ENCODE assay signal across 2 cellular contexts in the genomic region with DNA sequence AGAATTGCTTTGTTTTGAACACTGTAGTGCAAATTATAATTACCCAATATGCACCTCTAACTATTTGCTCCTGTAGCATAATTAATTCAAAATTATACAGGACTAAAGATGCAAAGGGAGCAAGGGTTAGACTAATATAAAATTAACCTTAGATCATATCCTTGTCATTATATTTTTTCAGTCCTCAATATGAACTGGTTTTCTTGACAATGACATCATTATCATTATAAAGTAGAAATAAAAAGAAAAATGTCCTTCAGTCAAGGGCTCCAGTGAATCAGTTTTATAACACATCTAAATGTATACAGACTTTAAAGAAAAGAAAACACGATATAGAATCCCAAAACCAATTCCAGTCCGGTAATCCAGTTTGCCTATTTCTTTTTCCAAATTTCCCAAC.
TF ChIP-seq lines count a peak whose summit lies in the region.

No MANE protein-coding gene starts in this region.

TF ChIP-seq in HepG2, 621 proteins besides CTCF, POLR2A, EP300 and RAD21:
- TF ChIP-seq RARG (CRISPR knock-in tag; IDR thresholded peaks at IDR 0.05; ENCODE audit: low read depth) (no peak), NCOA2 (CRISPR knock-in tag; IDR thresholded peaks at IDR 0.05) (no peak), ATF7 (IDR thresholded peaks at IDR 0.05) (peak; percentile 53; the same call in 1 of the 2 replicates), ATF7 (CRISPR knock-in tag; IDR thresholded peaks at IDR 0.05) (no peak), CBX1 (IDR thresholded peaks at IDR 0.05; ENCODE audit: low read depth) (no peak), ZBTB7A (CRISPR knock-in tag; IDR thresholded peaks at IDR 0.05) (no peak), ZNF563 (CRISPR knock-in tag; IDR thresholded peaks at IDR 0.05) (no peak)

TF ChIP-seq in GM12878, 131 proteins besides CTCF, POLR2A, EP300 and RAD21:
- peak; percentile 63 for TF ChIP-seq ATF7 (IDR thresholded peaks at IDR 0.05; ENCODE audit: low read depth)
- no peak for TF ChIP-seq EED (IDR thresholded peaks at IDR 0.05; ENCODE audit: low read depth)
